ENCODE assay signal across 8 cellular contexts in the genomic region with DNA sequence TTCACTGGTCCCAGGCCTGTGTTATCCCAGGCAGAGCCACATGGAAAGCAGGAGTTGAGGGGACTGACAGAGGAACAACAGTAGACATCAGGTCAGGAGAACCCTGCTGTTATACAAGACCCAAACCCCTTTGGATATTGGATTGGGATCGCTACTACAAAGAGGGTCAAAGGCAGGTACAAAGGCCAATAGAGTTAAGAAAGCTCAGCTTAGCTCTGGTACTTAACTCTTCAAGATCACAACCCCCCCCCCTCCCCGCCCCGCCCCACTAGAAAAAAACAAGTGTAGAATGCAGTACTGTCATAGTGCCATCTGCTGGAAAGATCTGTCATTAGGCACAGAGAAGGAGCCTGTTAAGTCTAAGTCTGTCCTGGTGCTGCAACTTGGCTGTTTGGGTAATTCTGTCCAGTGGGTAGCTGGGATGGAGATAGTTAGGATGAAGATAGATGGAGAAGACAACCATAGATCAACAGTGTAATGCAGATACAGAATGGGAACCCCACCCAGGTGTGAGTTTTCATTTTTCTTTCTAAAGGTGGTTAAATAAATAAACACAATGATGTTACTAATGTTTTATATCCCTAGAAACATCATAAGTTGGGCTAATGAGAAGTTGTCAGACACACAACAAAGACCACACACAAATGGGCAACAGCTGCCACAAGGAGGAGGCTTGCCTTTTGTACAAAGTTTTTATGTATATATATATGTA. TPM values are rescaled to one million over a fixed set of nuclear protein-coding genes. Genes with fewer than 3 reads are reported as not detected.
A peak's percentile ranks its signal among the peaks of the same experiment; 100 is the strongest.
DNase-seq lines count a peak whose midpoint lies in the region; ATAC-seq and TF ChIP-seq lines count a peak whose summit lies in the region.

No MANE protein-coding gene starts in this region.

- H3K4me3 ChIP-seq in HEK293 (ENCODE audit: low read depth, low read length): no peak overlapping the region
- no peak overlapping the region for H3K4me3 ChIP-seq in esophagus muscularis mucosa

- 14% methylated on average over 3 of the region's 3 CpGs for WGBS in esophagus muscularis mucosa

- no peak overlapping the region for H3K27ac Mint-ChIP-seq in WTC11
- peak overlapping the region in 4 of 6 donors; percentile 5 to 81 (median 26) for H3K27ac Mint-ChIP-seq in naive B cell

- H3K27me3 ChIP-seq in esophagus muscularis mucosa: no peaks in the 10 kb centered on the region

- H3K27me3 Mint-ChIP-seq in WTC11 (ENCODE audit: low read depth) (peaks cover 49% of the 10 kb centered on the region), naive B cell (no peaks in the 10 kb centered on the region)

- H3K9me3 ChIP-seq in HEK293 (ENCODE audit: control insufficient read depth, insufficient read depth, low read depth, low read length) (no peaks in the 10 kb centered on the region), esophagus muscularis mucosa (no peaks in the 10 kb centered on the region)

- H3K4me1 Mint-ChIP-seq in WTC11: peaks cover 8% of the 10 kb centered on the region
- H3K4me1 Mint-ChIP-seq in naive B cell: peaks cover 6 to 11% (median 9%) of the 10 kb centered on the region in 3 donors

- DNase-seq in DMS153 (lab: John Stamatoyannopoulos, UW): peak; percentile 44
- DNase-seq in NCI-H2227 (lab: John Stamatoyannopoulos, UW; ENCODE audit: unreplicated experiment): peak; percentile 68
- DNase-seq in WTC11 (ENCODE audit: low spot score): peak; percentile 28
- DNase-seq in esophagus muscularis mucosa (ENCODE audit: extremely low spot score): no peak
- peak; percentile 47 for DNase-seq in naive B cell
- no peak for DNase-seq in NCI-H526 treated with DMSO at 0.1 percent for 48 hours (lab: John Stamatoyannopoulos, UW)
- no peak for DNase-seq in occipital lobe (lab: John Stamatoyannopoulos, UW)

- CTCF ChIA-PET in HEK293 (lab: Yijun Ruan, JAX): interaction anchor here (0.6 to 4.1 kb wide), 28 partner anchors 11 to 912 kb away, joined by 3 to 41 read pairs (median 4); partner anchors contain the start of genes LRP10, MRPL52, RBM23 and REM2
- CTCF ChIA-PET in WTC11 (lab: Charles Lee): interaction anchor here (0.5 to 4.0 kb wide), 42 partner anchors 8 to 344 kb away, joined by 3 to 52 read pairs (median 4); partner anchors contain the start of genes HAUS4, LRP10, OXA1L and PRMT5

- H3K36me3 ChIP-seq in HEK293 (ENCODE audit: control insufficient read depth in 2 of 2, insufficient read depth in 1 of 2, low read length in 2 of 2) (peaks cover 29 to 65% of the 10 kb centered on the region in 2 experiments), esophagus muscularis mucosa (peaks cover 45 to 51% (median 49%) of the 10 kb centered on the region in 4 donors)

- H3K27ac ChIP-seq in HEK293 (ENCODE audit: extremely low read depth, low read depth, low read length): no peak overlapping the region
- H3K27ac ChIP-seq in esophagus muscularis mucosa (replicated peaks in 1 of 4): peak overlapping the region; percentile 62 to 76 (median 66)

- H3K4me3 Mint-ChIP-seq in WTC11 (no peak overlapping the region), naive B cell (no peak overlapping the region)

- TF ChIP-seq EP300 in esophagus muscularis mucosa (IDR thresholded peaks at IDR 0.05): no peak

- H3K4me1 ChIP-seq in HEK293 (ENCODE audit: control insufficient read depth, insufficient read depth, low read length): no peaks in the 10 kb centered on the region
- peaks cover 9 to 37% (median 31%) of the 10 kb centered on the region in 4 donors for H3K4me1 ChIP-seq in esophagus muscularis mucosa

- no peaks in the 10 kb centered on the region for H3K9me3 Mint-ChIP-seq in WTC11
- H3K9me3 Mint-ChIP-seq in naive B cell: no peaks in the 10 kb centered on the region

- no peak for TF ChIP-seq POLR2A in esophagus muscularis mucosa (IDR thresholded peaks at IDR 0.05; ENCODE audit: low read depth)

- POLR2A ChIA-PET in HEK293 (lab: Yijun Ruan, JAX) (interaction anchor here (0.5 to 2.1 kb wide), 5 partner anchors 19 to 338 kb away, joined by 3 to 5 read pairs (median 3); partner anchors contain the start of gene RBM23), WTC11 (lab: Charles Lee) (interaction anchor here (0.9 to 2.1 kb wide), 4 partner anchors 14 to 77 kb away, joined by 4 to 6 read pairs (median 4); partner anchors contain the start of genes LRP10 and REM2)

- peak; percentile 79 for ATAC-seq in WTC11
- ATAC-seq in naive B cell (ENCODE audit: low read depth in 2 of 2): peak; percentile 77 to 85

- TF ChIP-seq CTCF in HEK293 (tag by site-specific recombination; IDR thresholded peaks at IDR 0.05): peak; percentile 45; the same call in 1 of the 2 replicates
- 0 out of 2 replicates have a peak, but pooled peaks have one; percentile 27 for TF ChIP-seq CTCF in WTC11 (IDR thresholded peaks at IDR 0.05)
- TF ChIP-seq CTCF in esophagus muscularis mucosa (IDR thresholded peaks at IDR 0.05): peak; percentile 52 to 62 (median 56)

- H3K36me3 Mint-ChIP-seq in WTC11 (peaks cover 43% of the 10 kb centered on the region), naive B cell (peaks cover 15 to 28% of the 10 kb centered on the region in 2 donors)

- intact Hi-C loops in esophagus muscularis mucosa (cut with DNase I): loop anchor here (1.0 kb wide), 1 partner anchor 28 kb away; no protein-coding TSS in a partner anchor

TF ChIP-seq in HEK293, 187 proteins besides CTCF, POLR2A, EP300 and RAD21 (continues in another document):
- no peak for TF ChIP-seq PRDM4 (tag by site-specific recombination; IDR thresholded peaks at IDR 0.05)

TF ChIP-seq in WTC11, 78 proteins besides CTCF, POLR2A, EP300 and RAD21:
- no peak for TF ChIP-seq KAT7 (CRISPR knock-in tag; IDR thresholded peaks at IDR 0.05; ENCODE audit: borderline replicate concordance)
- TF ChIP-seq GABPB1 (CRISPR knock-in tag; IDR thresholded peaks at IDR 0.05): peak; percentile 31; the same call in 1 of the 2 replicates

RNA-seq across cellular contexts. Expression of gene REM2, which starts 17.2 kb away (rescaled TPM):
- total RNA-seq in WTC11 (2021) (1.1 to 1.5 TPM (median 1.5 TPM) in 3 replicates), esophagus muscularis mucosa (under 1 TPM; 0.26 to 0.66 (median 0.38) TPM), occipital lobe (1.7 TPM)
- 1 to 10 TPM; 1.1 to 2.3 (median 1.4) TPM for polyA plus RNA-seq in naive B cell (ENCODE audit: low read depth in 6 of 6)

RNA-seq across cellular contexts. Expression of gene RBM23, which starts 18.7 kb away (rescaled TPM):
- total RNA-seq in WTC11 (2021): 42.4 to 49.4 TPM (median 47.4 TPM) in 3 replicates
- 100 to 1,000 TPM in 2 of 4 donors, 10 to 100 TPM in 2; 52.7 to 229 (median 102) TPM for total RNA-seq in esophagus muscularis mucosa
- 100 to 1,000 TPM in 1 of 6 donors, 10 to 100 TPM in 5; 67.8 to 123 (median 68.8) TPM for polyA plus RNA-seq in naive B cell (ENCODE audit: low read depth in 6 of 6)
- total RNA-seq in occipital lobe: 78.6 TPM

RNA-seq across cellular contexts. Expression of gene LRP10, which starts 28.7 kb away (rescaled TPM):
- total RNA-seq in WTC11 (2021) (18.4 to 24.0 TPM (median 19.0 TPM) in 3 replicates), esophagus muscularis mucosa (100 to 1,000 TPM; 111 to 279 (median 197) TPM), occipital lobe (3.4 TPM)
- polyA plus RNA-seq in naive B cell (ENCODE audit: low read depth in 6 of 6): 100 to 1,000 TPM in 3 of 6 donors, 10 to 100 TPM in 3; 72.7 to 125 (median 92.6) TPM

RNA-seq across cellular contexts. Expression of gene PRMT5, which starts 28.9 kb away (rescaled TPM):
- total RNA-seq in WTC11 (2021) (119 to 124 TPM (median 123 TPM) in 3 replicates), esophagus muscularis mucosa (10 to 100 TPM; 35.5 to 51.0 (median 44.8) TPM), occipital lobe (39.8 TPM)
- 10 to 100 TPM; 43.7 to 67.6 (median 49.9) TPM for polyA plus RNA-seq in naive B cell (ENCODE audit: low read depth in 6 of 6)

RNA-seq across cellular contexts. Expression of gene HAUS4, which starts 56.6 kb away (rescaled TPM):
- 52.4 to 57.6 TPM (median 53.5 TPM) in 3 replicates for total RNA-seq in WTC11 (2021)
- total RNA-seq in esophagus muscularis mucosa: 10 to 100 TPM; 31.7 to 46.8 (median 39.1) TPM
- 10 to 100 TPM; 14.8 to 37.6 (median 28.4) TPM for polyA plus RNA-seq in naive B cell (ENCODE audit: low read depth in 6 of 6)
- total RNA-seq in occipital lobe: 20.9 TPM

Comparison
In these comparisons a context has a peak if more than half of its experiments do, and no peak if none do; other contexts are left out.
1. DNase-seq: peak in DMS153 (single experiment), NCI-H2227 (single experiment), WTC11 (single experiment) and naive B cell (single experiment); none in esophagus muscularis mucosa (single experiment), NCI-H526 treated with DMSO at 0.1 percent for 48 hours (single experiment) and occipital lobe (single experiment).
2. Peak in every context shown above with its lines, with median percentiles within 50 percentile points of each other: CTCF ChIP-seq.